ENCODE assay signal across 11 cellular contexts in the genomic region with DNA sequence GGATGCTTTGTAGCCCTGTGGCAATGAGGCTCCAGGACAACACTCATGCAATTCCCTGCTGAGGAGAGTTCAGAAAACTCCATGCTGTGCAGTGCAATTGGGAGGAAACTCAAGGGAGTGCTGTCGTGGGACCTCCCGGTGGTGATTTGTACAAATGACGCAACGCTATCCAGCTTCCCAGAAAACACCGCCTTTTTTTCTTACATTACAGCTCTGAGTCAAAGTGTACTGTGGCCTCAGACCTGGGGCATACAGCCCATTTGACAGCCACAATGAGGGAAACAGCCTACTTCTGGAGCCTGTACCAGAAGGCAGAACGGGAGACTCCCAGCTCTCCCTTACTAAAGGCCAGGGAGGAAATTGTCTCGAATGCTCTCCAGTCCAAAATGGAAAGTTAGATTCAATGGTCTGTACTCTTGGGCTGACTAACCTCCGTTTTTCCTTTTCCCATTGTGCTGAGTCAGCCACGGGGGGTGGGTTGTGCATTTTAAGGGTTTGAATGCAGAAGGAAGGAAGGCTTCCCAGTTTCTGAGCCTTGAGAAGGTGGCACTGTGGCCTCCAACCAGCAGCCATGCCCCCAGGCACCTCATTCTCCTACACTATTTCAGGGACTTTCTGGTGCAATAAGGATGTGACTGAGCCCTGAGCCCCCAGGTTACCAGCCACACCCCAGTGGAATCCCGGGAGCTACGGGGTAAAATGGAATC. TPM values are rescaled to one million over a fixed set of nuclear protein-coding genes. Genes with fewer than 3 reads are reported as not detected.
DNase-seq lines count a peak whose midpoint lies in the region; ATAC-seq, FAIRE-seq and TF ChIP-seq lines count a peak whose summit lies in the region.
"Had no signal": no experiment of that assay in that cellular context is flagged by ENCODE, and none has a peak within 500 bp of the region (broad histone marks: within the 10 kb centered on the region; RNA-seq: fewer than 3 reads in every experiment).

No MANE protein-coding gene starts in this region.

- intact Hi-C loops in adrenal gland (cut with DNase I), result no loop called here

- TF ChIP-seq POLR2A in H54 (IDR thresholded peaks at IDR 0.05; ENCODE audit: low read depth, low read length), result 0 out of 2 replicates have a peak, but pooled peaks have one; percentile 19
- no peak for TF ChIP-seq POLR2A in adrenal gland (IDR thresholded peaks at IDR 0.05)
- TF ChIP-seq POLR2A in GM18505 (IDR thresholded peaks at IDR 0.05; ENCODE audit: borderline replicate concordance, extremely low read depth, insufficient read depth, insufficient read length), result no peak

- H3K4me1 ChIP-seq in adrenal gland (replicated peaks in 1 of 2), result peaks cover 0 to 23% of the 10 kb centered on the region in 2 donors
- H3K4me1 ChIP-seq in right atrium auricular region, result peaks cover 0 to 43% of the 10 kb centered on the region in 2 donors
- peaks cover 22% of the 10 kb centered on the region for H3K4me1 ChIP-seq in smooth muscle cell (ENCODE audit: low read depth)

- peak overlapping the region; percentile 69 for H3K4me2 ChIP-seq in smooth muscle cell

- peaks cover 8% of the 10 kb centered on the region for H3F3A ChIP-seq in smooth muscle cell (ENCODE audit: low read depth)

- H3K9me3 ChIP-seq in adrenal gland (replicated peaks in 1 of 3), result no peaks in the 10 kb centered on the region
- H3K9me3 ChIP-seq in right atrium auricular region, result no peaks in the 10 kb centered on the region
- H3K9me3 ChIP-seq in smooth muscle cell (replicated peaks; ENCODE audit: low read depth), result no peaks in the 10 kb centered on the region

- FAIRE-seq in H54 (lab: Jason Lieb, UNC), result peak; percentile 92
- FAIRE-seq: bronchial epithelial cell, G401.6 had no signal

- no peak for ATAC-seq in GM18505 (IDR thresholded peaks at IDR 0.05; ENCODE audit: unreplicated experiment)
- ATAC-seq in HG03045 (IDR thresholded peaks at IDR 0.05; ENCODE audit: unreplicated experiment), result no peak
- ATAC-seq in GM18498 (IDR thresholded peaks at IDR 0.05; ENCODE audit: unreplicated experiment), result no peak

- H3K79me2 ChIP-seq in smooth muscle cell (ENCODE audit: low read depth), result no peaks in the 10 kb centered on the region

- peak overlapping the region in 3 of 5 donors; percentile 26 to 85 (median 71) for H3K27ac ChIP-seq in adrenal gland
- H3K27ac ChIP-seq in right atrium auricular region, result peak overlapping the region; percentile 49 to 78
- H3K27ac ChIP-seq in smooth muscle cell (ENCODE audit: low read depth), result peak overlapping the region; percentile 77

- DNase-seq in H54 (ENCODE audit: insufficient read length, low spot score) (peak; percentile 71), adrenal gland (peak in 5 of 7 donors; percentile 21 to 58 (median 45)), right atrium auricular region (ENCODE audit: low spot score) (peak; percentile 92), smooth muscle cell (lab: John Stamatoyannopoulos, UW; ENCODE audit: unreplicated experiment) (no peak), NCI-H2171 (lab: John Stamatoyannopoulos, UW) (no peak)
- DNase-seq: NCI-H526 had no signal

- no peak overlapping the region for H3K9ac ChIP-seq in smooth muscle cell (ENCODE audit: low read depth)

- H4K20me1 ChIP-seq in smooth muscle cell (ENCODE audit: low read depth), result no peaks in the 10 kb centered on the region

- 49 to 66% (median 65%) methylated on average over 10 to 11 of the region's 11 CpGs for WGBS in adrenal gland, 4 donors
- 25% methylated on average over 11 of the region's 11 CpGs for WGBS in smooth muscle cell (ENCODE audit: low lambda C conversion rate)

- no peak for TF ChIP-seq CTCF in adrenal gland (IDR thresholded peaks at IDR 0.05)
- TF ChIP-seq CTCF in right atrium auricular region (IDR thresholded peaks at IDR 0.05), result no peak
- no peak for TF ChIP-seq CTCF in smooth muscle cell (IDR thresholded peaks at IDR 0.05; ENCODE audit: borderline replicate concordance, insufficient read depth, poor library complexity, severe bottlenecking)

- H3K36me3 ChIP-seq in adrenal gland (replicated peaks in 1 of 2) (no peaks in the 10 kb centered on the region), right atrium auricular region (no peaks in the 10 kb centered on the region), smooth muscle cell (ENCODE audit: low read depth) (no peaks in the 10 kb centered on the region)

- no peaks in the 10 kb centered on the region for H3K27me3 ChIP-seq in adrenal gland
- no peaks in the 10 kb centered on the region for H3K27me3 ChIP-seq in right atrium auricular region
- peaks cover 8% of the 10 kb centered on the region for H3K27me3 ChIP-seq in smooth muscle cell (ENCODE audit: low read depth)

- H3K4me3 ChIP-seq in adrenal gland, result no peak overlapping the region
- no peak overlapping the region for H3K4me3 ChIP-seq in right atrium auricular region
- no peak overlapping the region for H3K4me3 ChIP-seq in smooth muscle cell

- peak overlapping the region; percentile 85 for H2AFZ ChIP-seq in smooth muscle cell (ENCODE audit: low read depth)

RNA-seq across cellular contexts. Expression of a gene that starts 16.4 kb away (rescaled TPM):
- total RNA-seq in adrenal gland (100 to 1,000 TPM in 2 of 8 donors, 10 to 100 TPM in 6; 22.4 to 118 (median 46.0) TPM), right atrium auricular region (10 to 100 TPM; 25.1 to 92.6 TPM), smooth muscle cell (23.2 and 42.6 TPM in 2 replicates)
- polyA plus RNA-seq in adrenal gland (10 to 100 TPM in 2 of 3 donors, 1 to 10 TPM in 1; 9.7 to 16.7 (median 13.7) TPM), smooth muscle cell (29.6 and 47.7 TPM in 2 replicates)

Comparison
In these comparisons a context has a peak if more than half of its experiments do, and no peak if none do; other contexts are left out.
1. DNase-seq: peak in H54 (single experiment), adrenal gland (5 of 7) and right atrium auricular region (single experiment); none in smooth muscle cell (single experiment) and NCI-H2171 (single experiment).
2. Peak in every context shown above with its lines, with median percentiles within 50 percentile points of each other: H3K27ac ChIP-seq.